Comparison of ENCODE assay signal across 26 cellular contexts in the genomic region with DNA sequence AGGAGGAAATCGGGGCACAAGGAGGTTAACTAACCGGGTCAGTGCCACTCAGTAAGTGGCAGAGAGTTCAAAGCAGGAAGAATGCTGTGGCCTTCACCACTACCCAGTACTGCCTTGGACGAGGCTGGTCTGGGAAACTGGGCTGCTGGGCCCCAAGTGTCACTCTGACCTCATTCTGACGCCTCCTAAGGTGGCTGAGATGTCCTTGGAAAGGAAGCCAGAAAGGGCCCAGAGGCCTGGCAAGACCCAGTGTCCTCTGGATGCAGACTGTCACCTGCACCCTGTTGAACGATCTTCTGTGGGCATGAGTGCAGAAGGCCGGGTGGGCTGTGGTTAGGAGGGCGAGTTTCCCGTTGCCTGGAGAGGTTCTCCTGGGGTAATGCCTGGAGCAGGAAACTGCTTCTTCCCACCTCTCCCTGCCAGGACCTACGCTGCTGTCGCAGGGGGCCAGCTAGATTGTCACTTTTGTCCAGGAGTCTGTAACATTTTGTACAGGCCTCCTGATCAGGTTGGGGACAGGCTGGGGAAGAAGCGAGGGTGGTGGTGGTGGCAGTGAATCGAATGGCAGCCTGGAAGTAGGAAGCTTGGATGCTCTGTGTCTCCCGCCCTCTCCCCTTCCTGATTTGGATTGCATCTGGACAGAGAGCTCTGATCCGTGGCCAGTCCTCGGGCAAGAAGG.
DNase-seq lines count a peak whose midpoint lies in the region; ATAC-seq and TF ChIP-seq lines count a peak whose summit lies in the region.
"Had no signal": no experiment of that assay in that cellular context is flagged by ENCODE, and none has a peak within 500 bp of the region (broad histone marks: within the 10 kb centered on the region; RNA-seq: fewer than 3 reads in every experiment).

No MANE protein-coding gene starts in this region.

- no peak overlapping the region for H3K4me2 ChIP-seq in osteoblast (ENCODE audit: insufficient read depth, low read length)
- H3K4me2 ChIP-seq: A549, GM23338 had no signal

- whole genome bisulfite sequencing in right cardiac atrium = 75% methylated on average over 15 of the region's 15 CpGs

- H3K36me3 ChIP-seq in osteoblast (ENCODE audit: insufficient read depth, low read length) (no peaks in the 10 kb centered on the region), A673 (ENCODE audit: insufficient read depth, low read length, poor library complexity, severe bottlenecking) (no peaks in the 10 kb centered on the region)
- H3K36me3 ChIP-seq: SJSA1 had no signal

- H3K9me3 ChIP-seq in right cardiac atrium (ENCODE audit: control insufficient read depth, low read length) (no peaks in the 10 kb centered on the region), osteoblast (ENCODE audit: low read depth, low read length) (no peaks in the 10 kb centered on the region), A673 (ENCODE audit: low read depth, low read length, poor library complexity, severe bottlenecking) (no peaks in the 10 kb centered on the region)
- H3K9me3 ChIP-seq: A549, SJSA1 had no signal

- no peak overlapping the region for H2AFZ ChIP-seq in osteoblast (ENCODE audit: low read length)
- H2AFZ ChIP-seq: GM23338 had no signal

- no peaks in the 10 kb centered on the region for H4K20me1 ChIP-seq in osteoblast (ENCODE audit: insufficient read depth, low read length)

- H3K27ac ChIP-seq in right cardiac atrium (ENCODE audit: low read length) (no peak overlapping the region), cingulate gyrus (ENCODE audit: low read depth, low read length) (peak overlapping the region; percentile 65), osteoblast (ENCODE audit: low read depth, low read length) (no peak overlapping the region), A673 (ENCODE audit: low read depth, low read length, poor library complexity, severe bottlenecking) (no peak overlapping the region)
- H3K27ac ChIP-seq: A549, SJSA1 had no signal

- H3K4me3 ChIP-seq in right cardiac atrium (ENCODE audit: low read length) = no peak overlapping the region
- no peak overlapping the region for H3K4me3 ChIP-seq in osteoblast (ENCODE audit: insufficient read depth, low read length)
- H3K4me3 ChIP-seq in A673 (ENCODE audit: low read depth, low read length, poor library complexity, severe bottlenecking) = no peak overlapping the region
- H3K4me3 ChIP-seq: A549, GM12878, GM23338, SJSA1 had no signal

- POLR2A ChIA-PET in A673 (lab: Charles Lee; ENCODE audit: low non-redundant PET) = no interaction called here

- CTCF ChIA-PET in A673 (lab: Charles Lee) = no interaction called here

- DNase-seq in right cardiac atrium = peak in 2 of 3 donors; percentile 13 to 37
- DNase-seq in cardiac septum (ENCODE audit: low spot score) = no peak
- DNase-seq in osteoblast (ENCODE audit: insufficient read length, low spot score, missing footprints) = peak; percentile 69
- DNase-seq in NCI-H187 (lab: John Stamatoyannopoulos, UW) = no peak
- DNase-seq in A673 (ENCODE audit: low spot score) = no peak
- no peak for DNase-seq in retina
- DNase-seq: CD8-positive, alpha-beta memory T cell; DMS 273 treated with DMSO at 0.1 percent for 48 hours; DMS79; EL; GDM1; H9; Karpas-422; NCI-H1092; NCI-H1436; NCI-H1930; NCI-H2107; NCI-H446; NCI-H526; NK-92 treated with Interleukin-12 subunit alpha and Interleukin-12 subunit beta, amount 100 ng/mL, for 24 hours; PC-3 had no signal

- no peaks in the 10 kb centered on the region for H3K27me3 ChIP-seq in right cardiac atrium (ENCODE audit: control insufficient read depth, insufficient read depth)
- no peaks in the 10 kb centered on the region for H3K27me3 ChIP-seq in osteoblast (ENCODE audit: insufficient read depth, low read length)
- no peaks in the 10 kb centered on the region for H3K27me3 ChIP-seq in A673 (replicated peaks; ENCODE audit: insufficient read depth, low read depth, low read length, poor library complexity)
- H3K27me3 ChIP-seq: SJSA1 had no signal

- ATAC-seq in right cardiac atrium = peak in 1 of 2 donors; percentile 33
- ATAC-seq: A549, GM12878, GM23338, PC-3 had no signal

- no peak for TF ChIP-seq CTCF in osteoblast (IDR thresholded peaks at IDR 0.05; ENCODE audit: extremely low read depth, low read depth, low read length)
- TF ChIP-seq CTCF in A673 (conservative IDR thresholded peaks at IDR 0.05; ENCODE audit: low read depth, low read length) = no peak

- BruUV-seq in A673 (replicated peaks; lab: Mats Ljungman, UMichigan) = no TSS peak

- intact Hi-C loops in right cardiac atrium (cut with DNase I) (no loop called here), cardiac septum (cut with DNase I) (no loop called here), A673 (cut with micrococcal nuclease; ENCODE audit: unreplicated experiment) (no loop called here)

- no peaks in the 10 kb centered on the region for H3K4me1 ChIP-seq in right cardiac atrium (ENCODE audit: control insufficient read depth, insufficient read depth, low read length)
- no peaks in the 10 kb centered on the region for H3K4me1 ChIP-seq in osteoblast (ENCODE audit: insufficient read depth, low read length)
- H3K4me1 ChIP-seq in A673 (ENCODE audit: insufficient read depth, low read length, poor library complexity, severe bottlenecking) = peaks cover 14% of the 10 kb centered on the region
- H3K4me1 ChIP-seq: A549, SJSA1 had no signal

- no peaks in the 10 kb centered on the region for H3K79me2 ChIP-seq in osteoblast (ENCODE audit: insufficient read depth, low read length)

Comparison
In these comparisons a context has a peak if more than half of its experiments do, and no peak if none do; other contexts are left out.
1. DNase-seq: peak in right cardiac atrium (2 of 3) and osteoblast (single experiment); none in cardiac septum (single experiment), NCI-H187 (0 of 2), A673 (single experiment) and retina (single experiment).